8 cellular contexts compared by ENCODE assay signal in genomic region chr11:66068154-66068821, GRCh38. TPM values are rescaled to one million over a fixed set of nuclear protein-coding genes. Genes with fewer than 3 reads are reported as not detected.
DNase-seq lines count a peak whose midpoint lies in the region; ATAC-seq, FAIRE-seq and TF ChIP-seq lines count a peak whose summit lies in the region.

No MANE protein-coding gene starts in this region.

- peak; percentile 85 for TF ChIP-seq CTCF in AG04450 (IDR thresholded peaks at IDR 0.05; ENCODE audit: low read depth, low read length)

- H3K36me3 Mint-ChIP-seq in activated CD8-positive, alpha-beta T cell treated with anti-CD3 and anti-CD28 coated beads, Interleukin-2, amount 10 ng/mL, durations not matched to agents 7 days and 5 days (ENCODE audit: low read depth), result peaks cover 72% of the 10 kb centered on the region
- H3K36me3 Mint-ChIP-seq in memory B cell, result peaks cover 40% of the 10 kb centered on the region

- H3K27ac ChIP-seq in AG04450 (ENCODE audit: low read depth, low read length), result peak overlapping the region; percentile 59

- FAIRE-seq in GM19239 (lab: Jason Lieb, UNC), result peak; percentile 26

- peak; percentile 39 for ATAC-seq in activated CD8-positive, alpha-beta T cell treated with anti-CD3 and anti-CD28 coated beads, Interleukin-2, amount 10 ng/mL, durations not matched to agents 7 days and 5 days
- ATAC-seq in memory B cell (ENCODE audit: low read depth), result peak; percentile 26
- ATAC-seq in GM18517 (IDR thresholded peaks at IDR 0.05; ENCODE audit: unreplicated experiment), result no peak

- H3K27me3 ChIP-seq in AG04450 (ENCODE audit: control insufficient read depth, insufficient read depth, low read length), result no peaks in the 10 kb centered on the region

- H3K27me3 Mint-ChIP-seq in activated CD8-positive, alpha-beta T cell treated with anti-CD3 and anti-CD28 coated beads, Interleukin-2, amount 10 ng/mL, durations not matched to agents 7 days and 5 days (ENCODE audit: low read depth), result no peaks in the 10 kb centered on the region
- H3K27me3 Mint-ChIP-seq in memory B cell, result no peaks in the 10 kb centered on the region

- no peaks in the 10 kb centered on the region for H3K9me3 Mint-ChIP-seq in activated CD8-positive, alpha-beta T cell treated with anti-CD3 and anti-CD28 coated beads, Interleukin-2, amount 10 ng/mL, durations not matched to agents 7 days and 5 days (ENCODE audit: insufficient read depth)
- no peaks in the 10 kb centered on the region for H3K9me3 Mint-ChIP-seq in memory B cell

- CTCF ChIA-PET in AG04450 (lab: Charles Lee), result interaction anchor here (0.5 to 5.3 kb wide), 46 partner anchors 9 to 809 kb away, joined by 3 to 103 read pairs (median 4); partner anchors contain the start of genes CCDC85B and SF3B2
- CTCF ChIA-PET in activated CD8-positive, alpha-beta T cell treated with anti-CD3 and anti-CD28 coated beads, Interleukin-2, amount 10 ng/mL, durations not matched to agents 7 days and 5 days (lab: Charles Lee), result interaction anchor here (0.6 to 8.4 kb wide), 43 partner anchors 9 to 903 kb away, joined by 3 to 116 read pairs (median 4); partner anchors contain the start of genes BANF1, CCDC85B, CST6 and SF3B2

- DNase-seq in AG04450 (ENCODE audit: low read depth, low spot score) (peak; percentile 36), GM19239 (ENCODE audit: insufficient read length, low spot score) (no peak), NCI-H748 treated with DMSO at 0.1 percent for 48 hours (lab: John Stamatoyannopoulos, UW) (peak; percentile 52), memory B cell (ENCODE audit: low spot score in 2 of 2) (peak; percentile 78 to 86)
- DNase-seq in activated CD8-positive, alpha-beta T cell treated with anti-CD3 and anti-CD28 coated beads, Interleukin-2, amount 10 ng/mL, durations not matched to agents 7 days and 5 days, result peak; percentile 83
- DNase-seq in effector CD4-positive, alpha-beta T cell, result peak; percentile 72
- DNase-seq in stimulated activated CD8-positive, alpha-beta memory T cell treated with anti-CD3 and anti-CD28 coated beads, Interleukin-15, amount 100 ng/mL, for 24 hours (ENCODE audit: low read depth), result peak; percentile 42

- H3K27ac Mint-ChIP-seq in activated CD8-positive, alpha-beta T cell treated with anti-CD3 and anti-CD28 coated beads, Interleukin-2, amount 10 ng/mL, durations not matched to agents 7 days and 5 days, result peak overlapping the region; percentile 88
- peak overlapping the region; percentile 90 for H3K27ac Mint-ChIP-seq in memory B cell

- no peak overlapping the region for H3K4me3 Mint-ChIP-seq in activated CD8-positive, alpha-beta T cell treated with anti-CD3 and anti-CD28 coated beads, Interleukin-2, amount 10 ng/mL, durations not matched to agents 7 days and 5 days
- H3K4me3 Mint-ChIP-seq in memory B cell, result peak overlapping the region; percentile 58

- no peaks in the 10 kb centered on the region for H3K9me3 ChIP-seq in AG04450 (ENCODE audit: control insufficient read depth, insufficient read depth, low read length)

- POLR2A ChIA-PET in AG04450 (lab: Yijun Ruan, JAX), result interaction anchor here (0.9 to 3.0 kb wide), 2 partner anchors 17 to 66 kb away, joined by 3 to 12 read pairs; partner anchors contain the start of genes BANF1, EIF1AD and SF3B2
- POLR2A ChIA-PET in activated CD8-positive, alpha-beta T cell treated with anti-CD3 and anti-CD28 coated beads, Interleukin-2, amount 10 ng/mL, durations not matched to agents 7 days and 5 days (lab: Charles Lee), result interaction anchor here (0.7 to 5.0 kb wide), 6 partner anchors 12 to 69 kb away, joined by 3 to 26 read pairs (median 4); partner anchors contain the start of gene SF3B2

- H3K4me3 ChIP-seq in AG04450 (ENCODE audit: low read depth, low read length), result no peak overlapping the region

- H3K4me1 Mint-ChIP-seq in activated CD8-positive, alpha-beta T cell treated with anti-CD3 and anti-CD28 coated beads, Interleukin-2, amount 10 ng/mL, durations not matched to agents 7 days and 5 days (ENCODE audit: low read depth), result peaks cover 67% of the 10 kb centered on the region
- peaks cover 48% of the 10 kb centered on the region for H3K4me1 Mint-ChIP-seq in memory B cell

RNA-seq across cellular contexts. Expression of gene PACS1, which starts 1.8 kb away (rescaled TPM):
- 27.1 and 32.5 TPM in 2 replicates for polyA plus RNA-seq in AG04450 (2011; rRNA removed)
- 83.4 and 117 TPM in 2 replicates for polyA minus RNA-seq in AG04450 (2011; rRNA and poly(A)+ RNA removed)
- 10 to 100 TPM; 84.6 to 91.6 TPM for total RNA-seq in activated CD8-positive, alpha-beta T cell treated with anti-CD3 and anti-CD28 coated beads, Interleukin-2, amount 10 ng/mL, durations not matched to agents 7 days and 5 days

RNA-seq across cellular contexts. Expression of gene SF3B2, which starts 16.1 kb away (rescaled TPM):
- 88.2 and 97.1 TPM in 2 replicates for polyA plus RNA-seq in AG04450 (2011; rRNA removed)
- polyA minus RNA-seq in AG04450 (2011; rRNA and poly(A)+ RNA removed), result 79.5 and 86.6 TPM in 2 replicates
- total RNA-seq in activated CD8-positive, alpha-beta T cell treated with anti-CD3 and anti-CD28 coated beads, Interleukin-2, amount 10 ng/mL, durations not matched to agents 7 days and 5 days, result 100 to 1,000 TPM; 241 to 253 TPM

RNA-seq across cellular contexts. Expression of gene GAL3ST3, which starts 19.3 kb away (rescaled TPM):
- polyA plus RNA-seq in AG04450 (2011; rRNA removed), result 0.09 and 0.11 TPM in 2 replicates
- polyA minus RNA-seq in AG04450 (2011; rRNA and poly(A)+ RNA removed), result not detected in 2 replicates
- total RNA-seq in activated CD8-positive, alpha-beta T cell treated with anti-CD3 and anti-CD28 coated beads, Interleukin-2, amount 10 ng/mL, durations not matched to agents 7 days and 5 days, result not detected

RNA-seq across cellular contexts. Expression of gene CATSPER1, which starts 42.0 kb away (rescaled TPM):
- polyA plus RNA-seq in AG04450 (2011; rRNA removed), result 0.25 and 0.40 TPM in 2 replicates
- polyA minus RNA-seq in AG04450 (2011; rRNA and poly(A)+ RNA removed), result 0.14 and 0.30 TPM in 2 replicates
- not detected for total RNA-seq in activated CD8-positive, alpha-beta T cell treated with anti-CD3 and anti-CD28 coated beads, Interleukin-2, amount 10 ng/mL, durations not matched to agents 7 days and 5 days

RNA-seq across cellular contexts. Expression of gene CST6, which starts 56.5 kb away (rescaled TPM):
- polyA plus RNA-seq in AG04450 (2011; rRNA removed), result 0.69 and 1.0 TPM in 2 replicates
- 0.55 TPM in 1 of 2 replicates, not detected in the other for polyA minus RNA-seq in AG04450 (2011; rRNA and poly(A)+ RNA removed)
- not detected for total RNA-seq in activated CD8-positive, alpha-beta T cell treated with anti-CD3 and anti-CD28 coated beads, Interleukin-2, amount 10 ng/mL, durations not matched to agents 7 days and 5 days
